1 cellular context compared by ENCODE assay signal in the genomic region with DNA sequence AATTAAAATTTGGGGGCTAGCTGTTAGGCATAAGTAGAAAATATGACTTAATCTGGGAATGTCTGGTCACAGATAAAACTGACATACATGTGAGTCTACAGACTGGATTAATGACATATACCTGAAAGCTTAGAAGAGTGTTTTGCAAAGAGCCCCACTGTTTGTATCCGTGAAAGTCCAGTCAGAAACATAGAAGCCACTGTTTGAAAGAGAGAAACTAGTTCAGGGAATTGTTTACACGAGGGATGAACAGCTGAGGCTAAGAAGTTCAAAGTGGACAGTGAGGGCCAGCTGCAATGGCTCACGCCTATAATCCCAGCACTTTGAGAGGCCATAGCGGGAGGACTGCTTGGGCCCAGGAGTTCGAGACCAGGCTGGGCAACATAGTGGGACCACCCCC.
TF ChIP-seq lines count a peak whose summit lies in the region.

No MANE protein-coding gene starts in this region.

TF ChIP-seq in HepG2, 621 proteins besides CTCF, POLR2A, EP300 and RAD21 (continued from another document and continues in another):
- TF ChIP-seq U2AF2 (IDR thresholded peaks at IDR 0.05; ENCODE audit: low read depth, low read length): no peak
- no peak for TF ChIP-seq ZNF317 (CRISPR knock-in tag; IDR thresholded peaks at IDR 0.05)
- TF ChIP-seq PPARG (CRISPR knock-in tag; conservative IDR thresholded peaks at IDR 0.05): peak; percentile 37; the same call in 1 of the 2 replicates
- TF ChIP-seq MED13 (CRISPR knock-in tag; IDR thresholded peaks at IDR 0.05): no peak
- TF ChIP-seq, protein P1, sequence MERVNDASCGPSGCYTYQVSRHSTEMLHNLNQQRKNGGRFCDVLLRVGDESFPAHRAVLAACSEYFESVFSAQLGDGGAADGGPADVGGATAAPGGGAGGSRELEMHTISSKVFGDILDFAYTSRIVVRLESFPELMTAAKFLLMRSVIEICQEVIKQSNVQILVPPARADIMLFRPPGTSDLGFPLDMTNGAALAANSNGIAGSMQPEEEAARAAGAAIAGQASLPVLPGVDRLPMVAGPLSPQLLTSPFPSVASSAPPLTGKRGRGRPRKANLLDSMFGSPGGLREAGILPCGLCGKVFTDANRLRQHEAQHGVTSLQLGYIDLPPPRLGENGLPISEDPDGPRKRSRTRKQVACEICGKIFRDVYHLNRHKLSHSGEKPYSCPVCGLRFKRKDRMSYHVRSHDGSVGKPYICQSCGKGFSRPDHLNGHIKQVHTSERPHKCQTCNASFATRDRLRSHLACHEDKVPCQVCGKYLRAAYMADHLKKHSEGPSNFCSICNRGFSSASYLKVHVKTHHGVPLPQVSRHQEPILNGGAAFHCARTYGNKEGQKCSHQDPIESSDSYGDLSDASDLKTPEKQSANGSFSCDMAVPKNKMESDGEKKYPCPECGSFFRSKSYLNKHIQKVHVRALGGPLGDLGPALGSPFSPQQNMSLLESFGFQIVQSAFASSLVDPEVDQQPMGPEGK (CRISPR knock-in tag; IDR thresholded peaks at IDR 0.05): no peak
- TF ChIP-seq, protein P2, sequence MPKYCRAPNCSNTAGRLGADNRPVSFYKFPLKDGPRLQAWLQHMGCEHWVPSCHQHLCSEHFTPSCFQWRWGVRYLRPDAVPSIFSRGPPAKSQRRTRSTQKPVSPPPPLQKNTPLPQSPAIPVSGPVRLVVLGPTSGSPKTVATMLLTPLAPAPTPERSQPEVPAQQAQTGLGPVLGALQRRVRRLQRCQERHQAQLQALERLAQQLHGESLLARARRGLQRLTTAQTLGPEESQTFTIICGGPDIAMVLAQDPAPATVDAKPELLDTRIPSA (CRISPR knock-in tag; IDR thresholded peaks at IDR 0.05; ENCODE audit: borderline replicate concordance): no peak
- no peak for TF ChIP-seq MATR3 (CRISPR knock-in tag; IDR thresholded peaks at IDR 0.05)
- TF ChIP-seq STAG1 (CRISPR knock-in tag; IDR thresholded peaks at IDR 0.05): 0 out of 2 replicates have a peak, but pooled peaks have one; percentile 5
- peak; percentile 45; the same call in 1 of the 2 replicates for TF ChIP-seq NCOA2 (CRISPR knock-in tag; IDR thresholded peaks at IDR 0.05)
- no peak for TF ChIP-seq ZNF383 (CRISPR knock-in tag; IDR thresholded peaks at IDR 0.05; ENCODE audit: borderline replicate concordance)
- TF ChIP-seq JUND (CRISPR knock-in tag; IDR thresholded peaks at IDR 0.05): no peak
- TF ChIP-seq, protein P3, sequence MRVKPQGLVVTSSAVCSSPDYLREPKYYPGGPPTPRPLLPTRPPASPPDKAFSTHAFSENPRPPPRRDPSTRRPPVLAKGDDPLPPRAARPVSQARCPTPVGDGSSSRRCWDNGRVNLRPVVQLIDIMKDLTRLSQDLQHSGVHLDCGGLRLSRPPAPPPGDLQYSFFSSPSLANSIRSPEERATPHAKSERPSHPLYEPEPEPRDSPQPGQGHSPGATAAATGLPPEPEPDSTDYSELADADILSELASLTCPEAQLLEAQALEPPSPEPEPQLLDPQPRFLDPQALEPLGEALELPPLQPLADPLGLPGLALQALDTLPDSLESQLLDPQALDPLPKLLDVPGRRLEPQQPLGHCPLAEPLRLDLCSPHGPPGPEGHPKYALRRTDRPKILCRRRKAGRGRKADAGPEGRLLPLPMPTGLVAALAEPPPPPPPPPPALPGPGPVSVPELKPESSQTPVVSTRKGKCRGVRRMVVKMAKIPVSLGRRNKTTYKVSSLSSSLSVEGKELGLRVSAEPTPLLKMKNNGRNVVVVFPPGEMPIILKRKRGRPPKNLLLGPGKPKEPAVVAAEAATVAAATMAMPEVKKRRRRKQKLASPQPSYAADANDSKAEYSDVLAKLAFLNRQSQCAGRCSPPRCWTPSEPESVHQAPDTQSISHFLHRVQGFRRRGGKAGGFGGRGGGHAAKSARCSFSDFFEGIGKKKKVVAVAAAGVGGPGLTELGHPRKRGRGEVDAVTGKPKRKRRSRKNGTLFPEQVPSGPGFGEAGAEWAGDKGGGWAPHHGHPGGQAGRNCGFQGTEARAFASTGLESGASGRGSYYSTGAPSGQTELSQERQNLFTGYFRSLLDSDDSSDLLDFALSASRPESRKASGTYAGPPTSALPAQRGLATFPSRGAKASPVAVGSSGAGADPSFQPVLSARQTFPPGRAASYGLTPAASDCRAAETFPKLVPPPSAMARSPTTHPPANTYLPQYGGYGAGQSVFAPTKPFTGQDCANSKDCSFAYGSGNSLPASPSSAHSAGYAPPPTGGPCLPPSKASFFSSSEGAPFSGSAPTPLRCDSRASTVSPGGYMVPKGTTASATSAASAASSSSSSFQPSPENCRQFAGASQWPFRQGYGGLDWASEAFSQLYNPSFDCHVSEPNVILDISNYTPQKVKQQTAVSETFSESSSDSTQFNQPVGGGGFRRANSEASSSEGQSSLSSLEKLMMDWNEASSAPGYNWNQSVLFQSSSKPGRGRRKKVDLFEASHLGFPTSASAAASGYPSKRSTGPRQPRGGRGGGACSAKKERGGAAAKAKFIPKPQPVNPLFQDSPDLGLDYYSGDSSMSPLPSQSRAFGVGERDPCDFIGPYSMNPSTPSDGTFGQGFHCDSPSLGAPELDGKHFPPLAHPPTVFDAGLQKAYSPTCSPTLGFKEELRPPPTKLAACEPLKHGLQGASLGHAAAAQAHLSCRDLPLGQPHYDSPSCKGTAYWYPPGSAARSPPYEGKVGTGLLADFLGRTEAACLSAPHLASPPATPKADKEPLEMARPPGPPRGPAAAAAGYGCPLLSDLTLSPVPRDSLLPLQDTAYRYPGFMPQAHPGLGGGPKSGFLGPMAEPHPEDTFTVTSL (CRISPR knock-in tag; IDR thresholded peaks at IDR 0.05; ENCODE audit: borderline replicate concordance): no peak; the same call in 1 of the 2 replicates
- TF ChIP-seq SRSF9 (IDR thresholded peaks at IDR 0.05; ENCODE audit: borderline replicate concordance, insufficient read depth, low read depth, low read length, poor library complexity, severe bottlenecking): no peak
- TF ChIP-seq FOXJ3 (CRISPR knock-in tag; IDR thresholded peaks at IDR 0.05; ENCODE audit: borderline replicate concordance): 0 out of 2 replicates have a peak, but pooled peaks have one; percentile 34
- TF ChIP-seq, protein P4, sequence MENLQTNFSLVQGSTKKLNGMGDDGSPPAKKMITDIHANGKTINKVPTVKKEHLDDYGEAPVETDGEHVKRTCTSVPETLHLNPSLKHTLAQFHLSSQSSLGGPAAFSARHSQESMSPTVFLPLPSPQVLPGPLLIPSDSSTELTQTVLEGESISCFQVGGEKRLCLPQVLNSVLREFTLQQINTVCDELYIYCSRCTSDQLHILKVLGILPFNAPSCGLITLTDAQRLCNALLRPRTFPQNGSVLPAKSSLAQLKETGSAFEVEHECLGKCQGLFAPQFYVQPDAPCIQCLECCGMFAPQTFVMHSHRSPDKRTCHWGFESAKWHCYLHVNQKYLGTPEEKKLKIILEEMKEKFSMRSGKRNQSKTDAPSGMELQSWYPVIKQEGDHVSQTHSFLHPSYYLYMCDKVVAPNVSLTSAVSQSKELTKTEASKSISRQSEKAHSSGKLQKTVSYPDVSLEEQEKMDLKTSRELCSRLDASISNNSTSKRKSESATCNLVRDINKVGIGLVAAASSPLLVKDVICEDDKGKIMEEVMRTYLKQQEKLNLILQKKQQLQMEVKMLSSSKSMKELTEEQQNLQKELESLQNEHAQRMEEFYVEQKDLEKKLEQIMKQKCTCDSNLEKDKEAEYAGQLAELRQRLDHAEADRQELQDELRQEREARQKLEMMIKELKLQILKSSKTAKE (CRISPR knock-in tag; IDR thresholded peaks at IDR 0.05; ENCODE audit: borderline replicate concordance): no peak
- TF ChIP-seq, protein P5, sequence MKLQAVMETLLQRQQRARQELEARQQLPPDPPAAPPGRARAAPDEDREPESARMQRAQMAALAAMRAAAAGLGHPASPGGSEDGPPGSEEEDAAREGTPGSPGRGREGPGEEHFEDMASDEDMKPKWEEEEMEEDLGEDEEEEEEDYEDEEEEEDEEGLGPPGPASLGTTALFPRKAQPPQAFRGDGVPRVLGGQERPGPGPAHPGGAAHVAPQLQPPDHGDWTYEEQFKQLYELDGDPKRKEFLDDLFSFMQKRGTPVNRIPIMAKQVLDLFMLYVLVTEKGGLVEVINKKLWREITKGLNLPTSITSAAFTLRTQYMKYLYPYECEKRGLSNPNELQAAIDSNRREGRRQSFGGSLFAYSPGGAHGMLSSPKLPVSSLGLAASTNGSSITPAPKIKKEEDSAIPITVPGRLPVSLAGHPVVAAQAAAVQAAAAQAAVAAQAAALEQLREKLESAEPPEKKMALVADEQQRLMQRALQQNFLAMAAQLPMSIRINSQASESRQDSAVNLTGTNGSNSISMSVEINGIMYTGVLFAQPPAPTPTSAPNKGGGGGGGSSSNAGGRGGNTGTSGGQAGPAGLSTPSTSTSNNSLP (IDR thresholded peaks at IDR 0.05; ENCODE audit: low read depth, low read length): no peak
- TF ChIP-seq, protein P6, sequence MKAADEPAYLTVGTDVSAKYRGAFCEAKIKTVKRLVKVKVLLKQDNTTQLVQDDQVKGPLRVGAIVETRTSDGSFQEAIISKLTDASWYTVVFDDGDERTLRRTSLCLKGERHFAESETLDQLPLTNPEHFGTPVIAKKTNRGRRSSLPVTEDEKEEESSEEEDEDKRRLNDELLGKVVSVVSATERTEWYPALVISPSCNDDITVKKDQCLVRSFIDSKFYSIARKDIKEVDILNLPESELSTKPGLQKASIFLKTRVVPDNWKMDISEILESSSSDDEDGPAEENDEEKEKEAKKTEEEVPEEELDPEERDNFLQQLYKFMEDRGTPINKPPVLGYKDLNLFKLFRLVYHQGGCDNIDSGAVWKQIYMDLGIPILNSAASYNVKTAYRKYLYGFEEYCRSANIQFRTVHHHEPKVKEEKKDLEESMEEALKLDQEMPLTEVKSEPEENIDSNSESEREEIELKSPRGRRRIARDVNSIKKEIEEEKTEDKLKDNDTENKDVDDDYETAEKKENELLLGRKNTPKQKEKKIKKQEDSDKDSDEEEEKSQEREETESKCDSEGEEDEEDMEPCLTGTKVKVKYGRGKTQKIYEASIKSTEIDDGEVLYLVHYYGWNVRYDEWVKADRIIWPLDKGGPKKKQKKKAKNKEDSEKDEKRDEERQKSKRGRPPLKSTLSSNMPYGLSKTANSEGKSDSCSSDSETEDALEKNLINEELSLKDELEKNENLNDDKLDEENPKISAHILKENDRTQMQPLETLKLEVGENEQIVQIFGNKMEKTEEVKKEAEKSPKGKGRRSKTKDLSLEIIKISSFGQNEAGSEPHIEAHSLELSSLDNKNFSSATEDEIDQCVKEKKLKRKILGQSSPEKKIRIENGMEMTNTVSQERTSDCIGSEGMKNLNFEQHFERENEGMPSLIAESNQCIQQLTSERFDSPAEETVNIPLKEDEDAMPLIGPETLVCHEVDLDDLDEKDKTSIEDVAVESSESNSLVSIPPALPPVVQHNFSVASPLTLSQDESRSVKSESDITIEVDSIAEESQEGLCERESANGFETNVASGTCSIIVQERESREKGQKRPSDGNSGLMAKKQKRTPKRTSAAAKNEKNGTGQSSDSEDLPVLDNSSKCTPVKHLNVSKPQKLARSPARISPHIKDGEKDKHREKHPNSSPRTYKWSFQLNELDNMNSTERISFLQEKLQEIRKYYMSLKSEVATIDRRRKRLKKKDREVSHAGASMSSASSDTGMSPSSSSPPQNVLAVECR (CRISPR knock-in tag; IDR thresholded peaks at IDR 0.05; ENCODE audit: borderline replicate concordance): no peak; the same call in 1 of the 2 replicates
- peak; percentile 54; the same call in 1 of the 2 replicates for TF ChIP-seq SIN3A (IDR thresholded peaks at IDR 0.05; ENCODE audit: borderline replicate concordance, low read depth, low read length)
- TF ChIP-seq, protein P7, sequence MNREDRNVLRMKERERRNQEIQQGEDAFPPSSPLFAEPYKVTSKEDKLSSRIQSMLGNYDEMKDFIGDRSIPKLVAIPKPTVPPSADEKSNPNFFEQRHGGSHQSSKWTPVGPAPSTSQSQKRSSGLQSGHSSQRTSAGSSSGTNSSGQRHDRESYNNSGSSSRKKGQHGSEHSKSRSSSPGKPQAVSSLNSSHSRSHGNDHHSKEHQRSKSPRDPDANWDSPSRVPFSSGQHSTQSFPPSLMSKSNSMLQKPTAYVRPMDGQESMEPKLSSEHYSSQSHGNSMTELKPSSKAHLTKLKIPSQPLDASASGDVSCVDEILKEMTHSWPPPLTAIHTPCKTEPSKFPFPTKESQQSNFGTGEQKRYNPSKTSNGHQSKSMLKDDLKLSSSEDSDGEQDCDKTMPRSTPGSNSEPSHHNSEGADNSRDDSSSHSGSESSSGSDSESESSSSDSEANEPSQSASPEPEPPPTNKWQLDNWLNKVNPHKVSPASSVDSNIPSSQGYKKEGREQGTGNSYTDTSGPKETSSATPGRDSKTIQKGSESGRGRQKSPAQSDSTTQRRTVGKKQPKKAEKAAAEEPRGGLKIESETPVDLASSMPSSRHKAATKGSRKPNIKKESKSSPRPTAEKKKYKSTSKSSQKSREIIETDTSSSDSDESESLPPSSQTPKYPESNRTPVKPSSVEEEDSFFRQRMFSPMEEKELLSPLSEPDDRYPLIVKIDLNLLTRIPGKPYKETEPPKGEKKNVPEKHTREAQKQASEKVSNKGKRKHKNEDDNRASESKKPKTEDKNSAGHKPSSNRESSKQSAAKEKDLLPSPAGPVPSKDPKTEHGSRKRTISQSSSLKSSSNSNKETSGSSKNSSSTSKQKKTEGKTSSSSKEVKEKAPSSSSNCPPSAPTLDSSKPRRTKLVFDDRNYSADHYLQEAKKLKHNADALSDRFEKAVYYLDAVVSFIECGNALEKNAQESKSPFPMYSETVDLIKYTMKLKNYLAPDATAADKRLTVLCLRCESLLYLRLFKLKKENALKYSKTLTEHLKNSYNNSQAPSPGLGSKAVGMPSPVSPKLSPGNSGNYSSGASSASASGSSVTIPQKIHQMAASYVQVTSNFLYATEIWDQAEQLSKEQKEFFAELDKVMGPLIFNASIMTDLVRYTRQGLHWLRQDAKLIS (CRISPR knock-in tag; IDR thresholded peaks at IDR 0.05): no peak
- TF ChIP-seq NONO (IDR thresholded peaks at IDR 0.05): no peak
- TF ChIP-seq NONO (CRISPR knock-in tag; conservative IDR thresholded peaks at IDR 0.05): no peak
- TF ChIP-seq ZNF264 (CRISPR knock-in tag; IDR thresholded peaks at IDR 0.05): no peak
- TF ChIP-seq POLR2AphosphoS5 (IDR thresholded peaks at IDR 0.05; ENCODE audit: low read depth, low read length): no peak
- TF ChIP-seq MAF1 (CRISPR knock-in tag; IDR thresholded peaks at IDR 0.05; ENCODE audit: borderline replicate concordance): no peak
- TF ChIP-seq ZFY (CRISPR knock-in tag; IDR thresholded peaks at IDR 0.05): 0 out of 2 replicates have a peak, but pooled peaks have one; percentile 17
- TF ChIP-seq ZNF180 (CRISPR knock-in tag; IDR thresholded peaks at IDR 0.05; ENCODE audit: borderline replicate concordance, low read depth): no peak
- TF ChIP-seq, protein P8, sequence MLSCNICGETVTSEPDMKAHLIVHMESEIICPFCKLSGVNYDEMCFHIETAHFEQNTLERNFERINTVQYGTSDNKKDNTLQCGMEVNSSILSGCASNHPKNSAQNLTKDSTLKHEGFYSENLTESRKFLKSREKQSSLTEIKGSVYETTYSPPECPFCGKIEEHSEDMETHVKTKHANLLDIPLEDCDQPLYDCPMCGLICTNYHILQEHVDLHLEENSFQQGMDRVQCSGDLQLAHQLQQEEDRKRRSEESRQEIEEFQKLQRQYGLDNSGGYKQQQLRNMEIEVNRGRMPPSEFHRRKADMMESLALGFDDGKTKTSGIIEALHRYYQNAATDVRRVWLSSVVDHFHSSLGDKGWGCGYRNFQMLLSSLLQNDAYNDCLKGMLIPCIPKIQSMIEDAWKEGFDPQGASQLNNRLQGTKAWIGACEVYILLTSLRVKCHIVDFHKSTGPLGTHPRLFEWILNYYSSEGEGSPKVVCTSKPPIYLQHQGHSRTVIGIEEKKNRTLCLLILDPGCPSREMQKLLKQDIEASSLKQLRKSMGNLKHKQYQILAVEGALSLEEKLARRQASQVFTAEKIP (CRISPR knock-in tag; IDR thresholded peaks at IDR 0.05; ENCODE audit: borderline replicate concordance): no peak
- TF ChIP-seq ZNF225 (CRISPR knock-in tag; IDR thresholded peaks at IDR 0.05): no peak
